2 cellular contexts compared by ENCODE assay signal in the genomic region with DNA sequence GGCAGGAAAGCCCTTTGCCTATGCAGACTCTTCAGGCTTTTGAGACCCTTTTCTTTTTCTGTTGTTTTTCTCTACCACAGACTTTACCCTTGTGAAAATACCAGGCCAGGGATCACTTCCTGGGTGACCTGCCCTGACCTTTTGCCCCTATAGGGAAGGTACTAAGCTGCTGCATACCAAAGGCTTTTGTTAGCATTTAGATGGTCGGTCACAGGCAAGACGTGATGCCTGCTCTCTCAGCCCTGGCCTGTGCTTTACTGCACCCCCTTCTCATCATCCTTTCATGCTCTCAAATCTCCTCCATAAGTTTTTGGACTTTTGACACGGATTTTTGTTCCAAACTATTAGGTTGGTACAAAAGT.
TF ChIP-seq lines count a peak whose summit lies in the region.

No MANE protein-coding gene starts in this region.

TF ChIP-seq in IMR-90, 13 proteins besides CTCF, POLR2A, EP300 and RAD21:
- TF ChIP-seq CEBPB (IDR thresholded peaks at IDR 0.05; ENCODE audit: low read depth, low read length), result no peak
- no peak for TF ChIP-seq MXI1 (IDR thresholded peaks at IDR 0.05; ENCODE audit: borderline replicate concordance, low read depth, low read length)
- TF ChIP-seq RCOR1 (IDR thresholded peaks at IDR 0.05; ENCODE audit: insufficient replicate concordance, low read length), result no peak

TF ChIP-seq in H1, 55 proteins besides CTCF, POLR2A, EP300 and RAD21:
- TF ChIP-seq SP2 (IDR thresholded peaks at IDR 0.05; ENCODE audit: low read length), result no peak
- no peak for TF ChIP-seq TBP (IDR thresholded peaks at IDR 0.05; ENCODE audit: low read depth, low read length)
- TF ChIP-seq SP4 (IDR thresholded peaks at IDR 0.05; ENCODE audit: low read length), result no peak
- TF ChIP-seq, protein P1, sequence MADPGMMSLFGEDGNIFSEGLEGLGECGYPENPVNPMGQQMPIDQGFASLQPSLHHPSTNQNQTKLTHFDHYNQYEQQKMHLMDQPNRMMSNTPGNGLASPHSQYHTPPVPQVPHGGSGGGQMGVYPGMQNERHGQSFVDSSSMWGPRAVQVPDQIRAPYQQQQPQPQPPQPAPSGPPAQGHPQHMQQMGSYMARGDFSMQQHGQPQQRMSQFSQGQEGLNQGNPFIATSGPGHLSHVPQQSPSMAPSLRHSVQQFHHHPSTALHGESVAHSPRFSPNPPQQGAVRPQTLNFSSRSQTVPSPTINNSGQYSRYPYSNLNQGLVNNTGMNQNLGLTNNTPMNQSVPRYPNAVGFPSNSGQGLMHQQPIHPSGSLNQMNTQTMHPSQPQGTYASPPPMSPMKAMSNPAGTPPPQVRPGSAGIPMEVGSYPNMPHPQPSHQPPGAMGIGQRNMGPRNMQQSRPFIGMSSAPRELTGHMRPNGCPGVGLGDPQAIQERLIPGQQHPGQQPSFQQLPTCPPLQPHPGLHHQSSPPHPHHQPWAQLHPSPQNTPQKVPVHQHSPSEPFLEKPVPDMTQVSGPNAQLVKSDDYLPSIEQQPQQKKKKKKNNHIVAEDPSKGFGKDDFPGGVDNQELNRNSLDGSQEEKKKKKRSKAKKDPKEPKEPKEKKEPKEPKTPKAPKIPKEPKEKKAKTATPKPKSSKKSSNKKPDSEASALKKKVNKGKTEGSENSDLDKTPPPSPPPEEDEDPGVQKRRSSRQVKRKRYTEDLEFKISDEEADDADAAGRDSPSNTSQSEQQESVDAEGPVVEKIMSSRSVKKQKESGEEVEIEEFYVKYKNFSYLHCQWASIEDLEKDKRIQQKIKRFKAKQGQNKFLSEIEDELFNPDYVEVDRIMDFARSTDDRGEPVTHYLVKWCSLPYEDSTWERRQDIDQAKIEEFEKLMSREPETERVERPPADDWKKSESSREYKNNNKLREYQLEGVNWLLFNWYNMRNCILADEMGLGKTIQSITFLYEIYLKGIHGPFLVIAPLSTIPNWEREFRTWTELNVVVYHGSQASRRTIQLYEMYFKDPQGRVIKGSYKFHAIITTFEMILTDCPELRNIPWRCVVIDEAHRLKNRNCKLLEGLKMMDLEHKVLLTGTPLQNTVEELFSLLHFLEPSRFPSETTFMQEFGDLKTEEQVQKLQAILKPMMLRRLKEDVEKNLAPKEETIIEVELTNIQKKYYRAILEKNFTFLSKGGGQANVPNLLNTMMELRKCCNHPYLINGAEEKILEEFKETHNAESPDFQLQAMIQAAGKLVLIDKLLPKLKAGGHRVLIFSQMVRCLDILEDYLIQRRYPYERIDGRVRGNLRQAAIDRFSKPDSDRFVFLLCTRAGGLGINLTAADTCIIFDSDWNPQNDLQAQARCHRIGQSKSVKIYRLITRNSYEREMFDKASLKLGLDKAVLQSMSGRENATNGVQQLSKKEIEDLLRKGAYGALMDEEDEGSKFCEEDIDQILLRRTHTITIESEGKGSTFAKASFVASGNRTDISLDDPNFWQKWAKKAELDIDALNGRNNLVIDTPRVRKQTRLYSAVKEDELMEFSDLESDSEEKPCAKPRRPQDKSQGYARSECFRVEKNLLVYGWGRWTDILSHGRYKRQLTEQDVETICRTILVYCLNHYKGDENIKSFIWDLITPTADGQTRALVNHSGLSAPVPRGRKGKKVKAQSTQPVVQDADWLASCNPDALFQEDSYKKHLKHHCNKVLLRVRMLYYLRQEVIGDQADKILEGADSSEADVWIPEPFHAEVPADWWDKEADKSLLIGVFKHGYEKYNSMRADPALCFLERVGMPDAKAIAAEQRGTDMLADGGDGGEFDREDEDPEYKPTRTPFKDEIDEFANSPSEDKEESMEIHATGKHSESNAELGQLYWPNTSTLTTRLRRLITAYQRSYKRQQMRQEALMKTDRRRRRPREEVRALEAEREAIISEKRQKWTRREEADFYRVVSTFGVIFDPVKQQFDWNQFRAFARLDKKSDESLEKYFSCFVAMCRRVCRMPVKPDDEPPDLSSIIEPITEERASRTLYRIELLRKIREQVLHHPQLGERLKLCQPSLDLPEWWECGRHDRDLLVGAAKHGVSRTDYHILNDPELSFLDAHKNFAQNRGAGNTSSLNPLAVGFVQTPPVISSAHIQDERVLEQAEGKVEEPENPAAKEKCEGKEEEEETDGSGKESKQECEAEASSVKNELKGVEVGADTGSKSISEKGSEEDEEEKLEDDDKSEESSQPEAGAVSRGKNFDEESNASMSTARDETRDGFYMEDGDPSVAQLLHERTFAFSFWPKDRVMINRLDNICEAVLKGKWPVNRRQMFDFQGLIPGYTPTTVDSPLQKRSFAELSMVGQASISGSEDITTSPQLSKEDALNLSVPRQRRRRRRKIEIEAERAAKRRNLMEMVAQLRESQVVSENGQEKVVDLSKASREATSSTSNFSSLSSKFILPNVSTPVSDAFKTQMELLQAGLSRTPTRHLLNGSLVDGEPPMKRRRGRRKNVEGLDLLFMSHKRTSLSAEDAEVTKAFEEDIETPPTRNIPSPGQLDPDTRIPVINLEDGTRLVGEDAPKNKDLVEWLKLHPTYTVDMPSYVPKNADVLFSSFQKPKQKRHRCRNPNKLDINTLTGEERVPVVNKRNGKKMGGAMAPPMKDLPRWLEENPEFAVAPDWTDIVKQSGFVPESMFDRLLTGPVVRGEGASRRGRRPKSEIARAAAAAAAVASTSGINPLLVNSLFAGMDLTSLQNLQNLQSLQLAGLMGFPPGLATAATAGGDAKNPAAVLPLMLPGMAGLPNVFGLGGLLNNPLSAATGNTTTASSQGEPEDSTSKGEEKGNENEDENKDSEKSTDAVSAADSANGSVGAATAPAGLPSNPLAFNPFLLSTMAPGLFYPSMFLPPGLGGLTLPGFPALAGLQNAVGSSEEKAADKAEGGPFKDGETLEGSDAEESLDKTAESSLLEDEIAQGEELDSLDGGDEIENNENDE (IDR thresholded peaks at IDR 0.05; ENCODE audit: insufficient replicate concordance, low read length), result no peak
- TF ChIP-seq EZH2 (IDR thresholded peaks at IDR 0.05; ENCODE audit: low read depth, low read length, severe bottlenecking), result no peak
- TF ChIP-seq TCF12 (IDR thresholded peaks at IDR 0.05; ENCODE audit: low read depth, low read length), result no peak
- TF ChIP-seq SIN3A (conservative IDR thresholded peaks at IDR 0.05 in 1 of 2, IDR thresholded peaks at IDR 0.05 in 1 of 2; ENCODE audit: low read depth in 1 of 2, low read length in 2 of 2), result no peak
- no peak for TF ChIP-seq RNF2 (IDR thresholded peaks at IDR 0.05; ENCODE audit: borderline replicate concordance, low read depth, low read length, missing control alignments, poor library complexity, severe bottlenecking)
- TF ChIP-seq BCL11A (IDR thresholded peaks at IDR 0.05; ENCODE audit: low read depth in 2 of 2, low read length in 2 of 2), result no peak
- TF ChIP-seq ATF3 (IDR thresholded peaks at IDR 0.05; ENCODE audit: insufficient read depth, low read depth, low read length), result no peak
- no peak for TF ChIP-seq TAF7 (optimal IDR thresholded peaks at IDR 0.05; ENCODE audit: borderline replicate concordance, low read depth, low read length)
- TF ChIP-seq NRF1 (IDR thresholded peaks at IDR 0.05; ENCODE audit: low read depth, low read length), result no peak
- TF ChIP-seq CEBPB (IDR thresholded peaks at IDR 0.05; ENCODE audit: low read depth, low read length), result no peak
- no peak for TF ChIP-seq CHD2 (IDR thresholded peaks at IDR 0.05; ENCODE audit: low read length)
- no peak for TF ChIP-seq POLR2AphosphoS5 (IDR thresholded peaks at IDR 0.05; ENCODE audit: low read depth, low read length)
- TF ChIP-seq MAX (IDR thresholded peaks at IDR 0.05), result no peak
